ENCODE assay signal across 13 cellular contexts in genomic region chr15:45075440-45076320, GRCh38. TPM values are rescaled to one million over a fixed set of nuclear protein-coding genes. Genes with fewer than 3 reads are reported as not detected.
"Had no signal": no experiment of that assay in that cellular context is flagged by ENCODE, and none has a peak within 500 bp of the region (broad histone marks: within the 10 kb centered on the region; RNA-seq: fewer than 3 reads in every experiment).

No MANE protein-coding gene starts in this region.

RNA-seq across cellular contexts. Expression of gene DUOX2, which starts 38.3 kb away (rescaled TPM):
- total RNA-seq: activated CD8-positive, alpha-beta T cell treated with anti-CD3 and anti-CD28 coated beads, Interleukin-2, amount 10 ng/mL, durations not matched to agents 7 days and 5 days; activated naive CD4-positive, alpha-beta T cell treated with anti-CD3 and anti-CD28 coated beads for 36 hours; M059J; PC-3 had no signal

RNA-seq across cellular contexts. Expression of gene DUOXA2, which starts 38.4 kb away (rescaled TPM):
- total RNA-seq: activated CD4-positive, alpha-beta T cell treated with anti-CD3 and anti-CD28 coated beads for 36 hours; activated CD4-positive, alpha-beta T cell treated with anti-CD3 and anti-CD28 coated beads, Interleukin-2, amount 10 ng/mL, durations not matched to agents 7 days and 5 days; activated CD8-positive, alpha-beta T cell treated with anti-CD3 and anti-CD28 coated beads, Interleukin-2, amount 10 ng/mL, durations not matched to agents 7 days and 5 days; activated naive CD4-positive, alpha-beta T cell treated with anti-CD3 and anti-CD28 coated beads for 36 hours; activated naive CD4-positive, alpha-beta T cell treated with anti-CD3 and anti-CD28 coated beads, Interleukin-2, amount 50 U/mL, for 72 hours; astrocyte; PC-3; Right ventricle myocardium inferior; SK-MEL-5; T-cell; T-helper 17 cell; WTC11 had no signal

RNA-seq across cellular contexts. Expression of gene DUOXA1, which starts 54.0 kb away (rescaled TPM):
- total RNA-seq: activated CD4-positive, alpha-beta T cell treated with anti-CD3 and anti-CD28 coated beads, Interleukin-2, amount 10 ng/mL, durations not matched to agents 7 days and 5 days; activated CD8-positive, alpha-beta T cell treated with anti-CD3 and anti-CD28 coated beads, Interleukin-2, amount 10 ng/mL, durations not matched to agents 7 days and 5 days; activated naive CD4-positive, alpha-beta T cell treated with anti-CD3 and anti-CD28 coated beads for 36 hours; M059J; PC-3; SK-MEL-5 had no signal

RNA-seq across cellular contexts. Expression of gene DUOX1, which starts 54.1 kb away (rescaled TPM):
- total RNA-seq: activated CD4-positive, alpha-beta T cell treated with anti-CD3 and anti-CD28 coated beads, Interleukin-2, amount 10 ng/mL, durations not matched to agents 7 days and 5 days; activated CD8-positive, alpha-beta T cell treated with anti-CD3 and anti-CD28 coated beads, Interleukin-2, amount 10 ng/mL, durations not matched to agents 7 days and 5 days; M059J; PC-3; SK-MEL-5 had no signal
